In the genomic region with DNA sequence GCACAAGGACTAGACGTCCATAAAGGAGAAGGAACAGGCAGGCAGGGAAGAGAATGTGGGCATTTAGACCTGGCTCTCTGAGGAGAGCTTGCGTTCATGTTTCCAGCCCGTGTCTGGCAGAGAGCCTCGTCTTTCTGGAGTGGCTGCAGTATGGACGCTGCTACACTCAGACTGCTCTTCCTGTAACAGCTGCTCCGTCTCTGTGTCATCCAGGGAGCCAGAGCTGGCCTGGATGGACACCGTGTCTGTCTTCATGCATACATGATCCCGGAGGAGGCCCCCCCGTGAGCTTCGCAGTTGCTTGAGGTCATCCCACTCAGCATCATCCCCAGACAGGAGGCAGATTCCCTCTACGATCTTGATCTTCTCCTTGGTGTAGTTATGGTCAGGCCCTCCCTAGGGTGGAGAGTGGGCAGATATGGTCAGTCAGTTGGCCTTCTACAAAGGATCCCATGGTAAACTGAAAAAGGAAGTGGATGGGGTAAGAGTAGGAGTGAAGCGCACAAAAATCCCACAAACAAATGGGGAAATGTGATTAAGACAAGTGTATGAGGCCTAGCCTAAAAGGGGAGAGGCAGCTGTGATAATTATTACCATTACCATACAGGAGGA, we compare ENCODE assay signal across 1 cellular context.
TF ChIP-seq lines count a peak whose summit lies in the region.

No MANE protein-coding gene starts in this region.

TF ChIP-seq in HepG2, 621 proteins besides CTCF, POLR2A, EP300 and RAD21 (continued from another document):
- TF ChIP-seq, protein P1, sequence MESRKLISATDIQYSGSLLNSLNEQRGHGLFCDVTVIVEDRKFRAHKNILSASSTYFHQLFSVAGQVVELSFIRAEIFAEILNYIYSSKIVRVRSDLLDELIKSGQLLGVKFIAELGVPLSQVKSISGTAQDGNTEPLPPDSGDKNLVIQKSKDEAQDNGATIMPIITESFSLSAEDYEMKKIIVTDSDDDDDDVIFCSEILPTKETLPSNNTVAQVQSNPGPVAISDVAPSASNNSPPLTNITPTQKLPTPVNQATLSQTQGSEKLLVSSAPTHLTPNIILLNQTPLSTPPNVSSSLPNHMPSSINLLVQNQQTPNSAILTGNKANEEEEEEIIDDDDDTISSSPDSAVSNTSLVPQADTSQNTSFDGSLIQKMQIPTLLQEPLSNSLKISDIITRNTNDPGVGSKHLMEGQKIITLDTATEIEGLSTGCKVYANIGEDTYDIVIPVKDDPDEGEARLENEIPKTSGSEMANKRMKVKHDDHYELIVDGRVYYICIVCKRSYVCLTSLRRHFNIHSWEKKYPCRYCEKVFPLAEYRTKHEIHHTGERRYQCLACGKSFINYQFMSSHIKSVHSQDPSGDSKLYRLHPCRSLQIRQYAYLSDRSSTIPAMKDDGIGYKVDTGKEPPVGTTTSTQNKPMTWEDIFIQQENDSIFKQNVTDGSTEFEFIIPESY (CRISPR knock-in tag; IDR thresholded peaks at IDR 0.05): no peak
- no peak for TF ChIP-seq ZNF776 (CRISPR knock-in tag; IDR thresholded peaks at IDR 0.05)
- TF ChIP-seq, protein P2, sequence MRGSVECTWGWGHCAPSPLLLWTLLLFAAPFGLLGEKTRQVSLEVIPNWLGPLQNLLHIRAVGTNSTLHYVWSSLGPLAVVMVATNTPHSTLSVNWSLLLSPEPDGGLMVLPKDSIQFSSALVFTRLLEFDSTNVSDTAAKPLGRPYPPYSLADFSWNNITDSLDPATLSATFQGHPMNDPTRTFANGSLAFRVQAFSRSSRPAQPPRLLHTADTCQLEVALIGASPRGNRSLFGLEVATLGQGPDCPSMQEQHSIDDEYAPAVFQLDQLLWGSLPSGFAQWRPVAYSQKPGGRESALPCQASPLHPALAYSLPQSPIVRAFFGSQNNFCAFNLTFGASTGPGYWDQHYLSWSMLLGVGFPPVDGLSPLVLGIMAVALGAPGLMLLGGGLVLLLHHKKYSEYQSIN (CRISPR knock-in tag; IDR thresholded peaks at IDR 0.05; ENCODE audit: borderline replicate concordance): no peak
- no peak for TF ChIP-seq STAG1 (CRISPR knock-in tag; IDR thresholded peaks at IDR 0.05)
- TF ChIP-seq ZNF761 (CRISPR knock-in tag; conservative IDR thresholded peaks at IDR 0.05): no peak
- no peak for TF ChIP-seq ZNF431 (CRISPR knock-in tag; IDR thresholded peaks at IDR 0.05; ENCODE audit: borderline replicate concordance, low read depth)
- TF ChIP-seq ZNF644 (CRISPR knock-in tag; IDR thresholded peaks at IDR 0.05; ENCODE audit: low read depth): no peak
- TF ChIP-seq ZNF629 (CRISPR knock-in tag; conservative IDR thresholded peaks at IDR 0.05): no peak
- TF ChIP-seq ELF1 (CRISPR knock-in tag; IDR thresholded peaks at IDR 0.05): no peak
